8 cellular contexts compared by ENCODE assay signal in genomic region chr1:83905315-83905907, GRCh38.
DNase-seq lines count a peak whose midpoint lies in the region; ATAC-seq, FAIRE-seq and TF ChIP-seq lines count a peak whose summit lies in the region.

No MANE protein-coding gene starts in this region.

- H3K9me3 Mint-ChIP-seq in activated naive CD4-positive, alpha-beta T cell treated with anti-CD3 and anti-CD28 coated beads, Interleukin-2, amount 10 ng/mL, durations not matched to agents 7 days and 5 days: no peaks in the 10 kb centered on the region

- no peaks in the 10 kb centered on the region for H3K4me1 Mint-ChIP-seq in activated naive CD4-positive, alpha-beta T cell treated with anti-CD3 and anti-CD28 coated beads, Interleukin-2, amount 10 ng/mL, durations not matched to agents 7 days and 5 days

- no peak overlapping the region for H3K27ac Mint-ChIP-seq in activated naive CD4-positive, alpha-beta T cell treated with anti-CD3 and anti-CD28 coated beads, Interleukin-2, amount 10 ng/mL, durations not matched to agents 7 days and 5 days

- DNase-seq in AG04450 (ENCODE audit: low read depth, low spot score): no peak
- DNase-seq in NCI-H748 (lab: John Stamatoyannopoulos, UW; ENCODE audit: unreplicated experiment): peak; percentile 18
- DNase-seq in dermis microvascular lymphatic vessel endothelial cell (ENCODE audit: low read depth in 2 of 2): peak; percentile 11 to 16
- peak; percentile 20 for DNase-seq in small intestine
- no peak for DNase-seq in NCI-H187 treated with DMSO at 0.1 percent for 48 hours (lab: John Stamatoyannopoulos, UW)
- DNase-seq in activated naive CD4-positive, alpha-beta T cell treated with anti-CD3 and anti-CD28 coated beads, Interleukin-2, amount 10 ng/mL, durations not matched to agents 7 days and 5 days: no peak

- CTCF ChIA-PET in AG04450 (lab: Charles Lee): interaction anchor here (0.6 to 3.1 kb wide), 20 partner anchors 8 to 867 kb away, joined by 3 to 26 read pairs (median 4); partner anchors contain the start of gene TTLL7
- CTCF ChIA-PET in activated naive CD4-positive, alpha-beta T cell treated with anti-CD3 and anti-CD28 coated beads, Interleukin-2, amount 10 ng/mL, durations not matched to agents 7 days and 5 days (lab: Charles Lee): interaction anchor here (0.9 to 1.4 kb wide), 4 partner anchors 14 to 1030 kb away, joined by 3 to 9 read pairs (median 4); no protein-coding TSS in a partner anchor

- no peaks in the 10 kb centered on the region for H3K36me3 Mint-ChIP-seq in activated naive CD4-positive, alpha-beta T cell treated with anti-CD3 and anti-CD28 coated beads, Interleukin-2, amount 10 ng/mL, durations not matched to agents 7 days and 5 days

- FAIRE-seq in small intestine (lab: Jason Lieb, UNC): peak; percentile 68

- no peaks in the 10 kb centered on the region for H3K4me1 ChIP-seq in small intestine (ENCODE audit: control insufficient read depth in 2 of 2, insufficient read depth in 1 of 2, low read depth in 1 of 2, low read length in 1 of 2)

- TF ChIP-seq CTCF in AG04450 (IDR thresholded peaks at IDR 0.05; ENCODE audit: low read depth, low read length) (peak; percentile 75), GM12872 (IDR thresholded peaks at IDR 0.05; ENCODE audit: insufficient read depth, low read depth, low read length) (peak; percentile 52; the same call in 2 of the 3 replicates)

- H3K36me3 ChIP-seq in small intestine (ENCODE audit: control insufficient read depth in 2 of 2, insufficient read depth in 2 of 2, low read length in 2 of 2): no peaks in the 10 kb centered on the region

- H3K4me3 ChIP-seq in AG04450 (ENCODE audit: low read depth, low read length): no peak overlapping the region
- H3K4me3 ChIP-seq in small intestine (ENCODE audit: low read depth in 1 of 2, low read length in 2 of 2): no peak overlapping the region

- 40 to 46% (median 42%) methylated on average over 3 of the region's 3 CpGs for WGBS in small intestine, 3 donors

- POLR2A ChIA-PET in AG04450 (lab: Yijun Ruan, JAX): no interaction called here

- H3K27me3 ChIP-seq in AG04450 (ENCODE audit: control insufficient read depth, insufficient read depth, low read length) (no peaks in the 10 kb centered on the region), small intestine (ENCODE audit: control insufficient read depth in 2 of 2, insufficient read depth in 2 of 2, low read length in 2 of 2) (no peaks in the 10 kb centered on the region)

- H3K9me3 ChIP-seq in AG04450 (ENCODE audit: control insufficient read depth, insufficient read depth, low read length) (no peaks in the 10 kb centered on the region), small intestine (ENCODE audit: control insufficient read depth, low read depth) (no peaks in the 10 kb centered on the region)

- no peak overlapping the region for H3K4me3 Mint-ChIP-seq in activated naive CD4-positive, alpha-beta T cell treated with anti-CD3 and anti-CD28 coated beads, Interleukin-2, amount 10 ng/mL, durations not matched to agents 7 days and 5 days

- H3K27ac ChIP-seq in AG04450 (ENCODE audit: low read depth, low read length): no peak overlapping the region
- H3K27ac ChIP-seq in small intestine (ENCODE audit: low read depth in 1 of 2, low read length in 1 of 2): no peak overlapping the region

- H3K27me3 Mint-ChIP-seq in activated naive CD4-positive, alpha-beta T cell treated with anti-CD3 and anti-CD28 coated beads, Interleukin-2, amount 10 ng/mL, durations not matched to agents 7 days and 5 days: peaks cover 13% of the 10 kb centered on the region

- no peak for ATAC-seq in GM21717 (IDR thresholded peaks at IDR 0.05; ENCODE audit: unreplicated experiment)

Comparison
In these comparisons a context has a peak if more than half of its experiments do, and no peak if none do; other contexts are left out.
1. DNase-seq: peak in NCI-H748 (single experiment), dermis microvascular lymphatic vessel endothelial cell (2 of 2) and small intestine (single experiment); none in AG04450 (single experiment), NCI-H187 treated with DMSO at 0.1 percent for 48 hours (single experiment) and activated naive CD4-positive, alpha-beta T cell treated with anti-CD3 and anti-CD28 coated beads, Interleukin-2, amount 10 ng/mL, durations not matched to agents 7 days and 5 days (single experiment).